In the genomic region with DNA sequence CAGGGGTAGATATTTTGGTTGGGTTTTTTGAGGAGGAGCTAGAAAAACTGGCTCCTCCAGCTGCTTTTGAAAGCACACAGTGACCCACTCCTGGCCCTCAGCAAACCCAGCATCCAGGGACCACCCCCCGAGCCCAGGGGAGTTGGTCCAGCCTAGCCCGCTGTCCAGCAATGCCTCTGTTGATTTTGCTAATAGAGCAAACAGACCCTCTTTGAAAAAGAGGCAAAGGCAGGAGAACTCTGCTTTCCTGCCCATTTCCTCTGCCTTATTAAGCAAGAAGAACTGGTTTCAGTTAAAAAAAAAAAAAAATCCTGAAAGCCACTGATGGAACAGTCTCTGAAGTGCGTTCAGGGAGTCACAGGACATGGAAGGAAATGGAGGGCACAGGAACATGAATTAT, we compare ENCODE assay signal across 22 cellular contexts. TPM values are rescaled to one million over a fixed set of nuclear protein-coding genes. Genes with fewer than 3 reads are reported as not detected.
DNase-seq lines count a peak whose midpoint lies in the region; ATAC-seq and TF ChIP-seq lines count a peak whose summit lies in the region.
"Had no signal": no experiment of that assay in that cellular context is flagged by ENCODE, and none has a peak within 500 bp of the region (broad histone marks: within the 10 kb centered on the region; RNA-seq: fewer than 3 reads in every experiment).

No MANE protein-coding gene starts in this region.

- TF ChIP-seq CTCF in ascending aorta (IDR thresholded peaks at IDR 0.05): no peak

- H3K36me3 ChIP-seq in ascending aorta: no peaks in the 10 kb centered on the region
- H3K36me3 ChIP-seq: heart right ventricle had no signal

- no peak overlapping the region for H3K4me3 ChIP-seq in ascending aorta
- H3K4me3 ChIP-seq: GM23248, heart right ventricle had no signal

- H3K4me1 ChIP-seq in ascending aorta: peaks cover 14 to 41% of the 10 kb centered on the region in 2 donors

- intact Hi-C loops in ascending aorta (cut with DNase I): loop anchor here (5.0 kb wide), 1 partner anchor 80 kb away; no protein-coding TSS in a partner anchor
- intact Hi-C loops in cardiac septum (cut with DNase I): no loop called here

- H3K9me3 ChIP-seq in ascending aorta: no peaks in the 10 kb centered on the region
- H3K9me3 ChIP-seq: heart right ventricle had no signal

- DNase-seq in DMS53 treated with DMSO at 0.1 percent for 48 hours (lab: John Stamatoyannopoulos, UW; ENCODE audit: unreplicated experiment) (peak; percentile 43), NCI-H69 (lab: John Stamatoyannopoulos, UW) (peak; percentile 87), ascending aorta (ENCODE audit: low spot score in 2 of 2) (no peak), midbrain (lab: John Stamatoyannopoulos, UW) (peak; percentile 21), cardiac septum (ENCODE audit: low spot score) (no peak), cerebellar nuclear complex (lab: John Stamatoyannopoulos, UW) (no peak)
- DNase-seq: activated CD4-positive, alpha-beta T cell treated with anti-CD3 and anti-CD28 coated beads for 48 hours; CD4-positive, alpha-beta memory T cell; central memory CD4-positive, alpha-beta T cell; heart right ventricle; immature natural killer cell; IMR-90; left ventricle myocardium superior; NCI-H1436 treated with DMSO at 0.1 percent for 48 hours; NCI-H524 treated with DMSO at 0.1 percent for 48 hours; posterior cingulate gyrus; SHP77 treated with DMSO at 0.1 percent for 48 hours; stimulated activated CD8-positive, alpha-beta memory T cell treated with anti-CD3 and anti-CD28 coated beads, Interleukin-4, amount 100 ng/mL, for 48 hours; T-cell had no signal

- no peak for ATAC-seq in HG03565 (IDR thresholded peaks at IDR 0.05; ENCODE audit: unreplicated experiment)
- ATAC-seq: heart right ventricle, left ventricle myocardium superior, T-cell had no signal

- peak overlapping the region; percentile 47 to 65 for H3K27ac ChIP-seq in ascending aorta
- H3K27ac ChIP-seq: epithelial cell of prostate, heart right ventricle had no signal

- H3K27me3 ChIP-seq in ascending aorta: no peaks in the 10 kb centered on the region
- H3K27me3 ChIP-seq: heart right ventricle had no signal

RNA-seq across cellular contexts. Expression of a gene that starts 25.3 kb away (rescaled TPM):
- total RNA-seq in ascending aorta (7.9 TPM), cardiac septum (27.9 TPM)

Comparison
In these comparisons a context has a peak if more than half of its experiments do, and no peak if none do; other contexts are left out.
1. DNase-seq: peak in DMS53 treated with DMSO at 0.1 percent for 48 hours (single experiment), NCI-H69 (single experiment) and midbrain (single experiment); none in ascending aorta (0 of 2), cardiac septum (single experiment) and cerebellar nuclear complex (0 of 2).